Comparison of ENCODE assay signal across 9 cellular contexts in the genomic region with DNA sequence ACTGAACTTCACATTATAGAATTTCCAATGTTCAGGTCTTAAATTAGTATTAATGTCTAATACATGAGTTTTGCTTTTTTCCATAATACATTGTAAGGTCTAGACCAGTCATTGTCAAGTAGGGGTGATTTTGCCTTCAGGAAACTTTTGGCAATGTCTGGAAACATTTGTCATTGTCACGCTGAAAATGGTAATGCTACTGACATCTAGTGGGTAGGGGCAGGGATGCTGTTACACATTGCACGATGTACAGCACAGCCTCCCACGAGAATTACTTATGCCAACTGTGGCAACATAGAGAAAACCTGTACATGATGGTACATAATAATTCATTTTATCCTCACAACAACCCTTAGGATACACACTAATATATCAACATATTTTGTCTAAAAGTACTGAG.
DNase-seq lines count a peak whose midpoint lies in the region; ATAC-seq, FAIRE-seq and TF ChIP-seq lines count a peak whose summit lies in the region.
"Had no signal": no experiment of that assay in that cellular context is flagged by ENCODE, and none has a peak within 500 bp of the region (broad histone marks: within the 10 kb centered on the region; RNA-seq: fewer than 3 reads in every experiment).

No MANE protein-coding gene starts in this region.

- no peaks in the 10 kb centered on the region for H3K79me2 ChIP-seq in K562 (ENCODE audit: control insufficient read depth, insufficient read depth, low read length)
- H3K79me2 ChIP-seq in neural progenitor cell (ENCODE audit: low read depth): no peaks in the 10 kb centered on the region

- TF ChIP-seq RAD21 in K562 (CRISPR knock-in tag; conservative IDR thresholded peaks at IDR 0.05 in 1 of 2, IDR thresholded peaks at IDR 0.05 in 1 of 2): no peak; a peak in 1 of 4 replicates

- H3K4me1 Mint-ChIP-seq in neural progenitor cell: no peaks in the 10 kb centered on the region
- H3K4me1 Mint-ChIP-seq: activated naive CD8-positive, alpha-beta T cell treated with anti-CD3 and anti-CD28 coated beads, Interleukin-2, amount 10 ng/mL, durations not matched to agents 7 days and 5 days had no signal

- H3K4me2 ChIP-seq in K562 (ENCODE audit: insufficient read depth, low read length): no peak overlapping the region
- H3K4me2 ChIP-seq in neural progenitor cell: no peak overlapping the region

- no peak for TF ChIP-seq POLR2A in K562 (conservative IDR thresholded peaks at IDR 0.05)

- H3K36me3 ChIP-seq in K562 (ENCODE audit: control insufficient read depth, insufficient read depth, low read length): no peaks in the 10 kb centered on the region
- no peaks in the 10 kb centered on the region for H3K36me3 ChIP-seq in neural progenitor cell

- no peak overlapping the region for H3K4me3 Mint-ChIP-seq in neural progenitor cell
- H3K4me3 Mint-ChIP-seq: activated naive CD8-positive, alpha-beta T cell treated with anti-CD3 and anti-CD28 coated beads, Interleukin-2, amount 10 ng/mL, durations not matched to agents 7 days and 5 days had no signal

- no peak overlapping the region for H3K27ac Mint-ChIP-seq in neural progenitor cell
- H3K27ac Mint-ChIP-seq: activated naive CD8-positive, alpha-beta T cell treated with anti-CD3 and anti-CD28 coated beads, Interleukin-2, amount 10 ng/mL, durations not matched to agents 7 days and 5 days had no signal

- no peak overlapping the region for H3K4me3 ChIP-seq in K562
- no peak overlapping the region for H3K4me3 ChIP-seq in neural progenitor cell

- H4K20me1 ChIP-seq in K562 (replicated peaks; ENCODE audit: control insufficient read depth, insufficient read depth, low read length) (no peaks in the 10 kb centered on the region), neural progenitor cell (ENCODE audit: low read depth) (no peaks in the 10 kb centered on the region)

- no peaks in the 10 kb centered on the region for H3K27me3 Mint-ChIP-seq in neural progenitor cell (ENCODE audit: insufficient read depth, low read depth)
- H3K27me3 Mint-ChIP-seq: activated naive CD8-positive, alpha-beta T cell treated with anti-CD3 and anti-CD28 coated beads, Interleukin-2, amount 10 ng/mL, durations not matched to agents 7 days and 5 days had no signal

- WGBS in K562 (ENCODE audit: insufficient coverage, low coverage, missing lambda C conversion rate): 2% methylated on average over 3 of the region's 3 CpGs

- H3K27me3 ChIP-seq in K562 (ENCODE audit: control insufficient read depth in 2 of 2, insufficient read depth in 2 of 2, low read length in 2 of 2): no peaks in the 10 kb centered on the region
- H3K27me3 ChIP-seq in neural progenitor cell: no peaks in the 10 kb centered on the region

- no peaks in the 10 kb centered on the region for H3K4me1 ChIP-seq in K562 (replicated peaks in 1 of 2; ENCODE audit: control insufficient read depth in 2 of 2, insufficient read depth in 2 of 2, low read length in 2 of 2)
- H3K4me1 ChIP-seq in neural progenitor cell: no peaks in the 10 kb centered on the region

- H3K9me3 ChIP-seq in K562 (replicated peaks; ENCODE audit: control insufficient read depth, insufficient read depth, low read depth, low read length) (no peaks in the 10 kb centered on the region), neural progenitor cell (ENCODE audit: low read depth) (no peaks in the 10 kb centered on the region)

- H2AFZ ChIP-seq in K562 (ENCODE audit: low read depth, low read length): no peak overlapping the region
- H2AFZ ChIP-seq in neural progenitor cell (replicated peaks): no peak overlapping the region

- no peaks in the 10 kb centered on the region for H3K9me3 Mint-ChIP-seq in neural progenitor cell
- H3K9me3 Mint-ChIP-seq: activated naive CD8-positive, alpha-beta T cell treated with anti-CD3 and anti-CD28 coated beads, Interleukin-2, amount 10 ng/mL, durations not matched to agents 7 days and 5 days had no signal

- no peak for FAIRE-seq in K562 (lab: Jason Lieb, UNC)

- H3K9ac ChIP-seq in K562 (ENCODE audit: insufficient read depth in 1 of 2, low read depth in 2 of 2, low read length in 2 of 2) (no peak overlapping the region), neural progenitor cell (no peak overlapping the region)

- no peaks in the 10 kb centered on the region for H3F3A ChIP-seq in neural progenitor cell (ENCODE audit: low read depth)

- ATAC-seq in GM18867 (IDR thresholded peaks at IDR 0.05; ENCODE audit: unreplicated experiment) (peak; percentile 69), K562 (peak; percentile 65; the same call in 2 of the 3 replicates), GM18517 (IDR thresholded peaks at IDR 0.05; ENCODE audit: unreplicated experiment) (no peak), left colon (no peak)

- peak; percentile 17 for DNase-seq in NAMALWA (ENCODE audit: low spot score)
- peak in 2 of 4 experiments; percentile 4 to 16 for DNase-seq in K562 (ENCODE audit: extremely low read depth in 1 of 4, low spot score in 3 of 4)
- DNase-seq in neural progenitor cell (ENCODE audit: low spot score): peak; percentile 56
- DNase-seq in NCI-H2196 (lab: John Stamatoyannopoulos, UW; ENCODE audit: unreplicated experiment): no peak
- no peak for DNase-seq in left colon
- DNase-seq in effector CD4-positive, alpha-beta T cell: no peak
- DNase-seq: activated naive CD8-positive, alpha-beta T cell treated with anti-CD3 and anti-CD28 coated beads, Interleukin-2, amount 10 ng/mL, durations not matched to agents 7 days and 5 days had no signal

- TF ChIP-seq CTCF in K562 (IDR thresholded peaks at IDR 0.05 in 2 of 3, conservative IDR thresholded peaks at IDR 0.05 in 1 of 3; ENCODE audit: insufficient read depth in 2 of 3, low read depth in 1 of 3, low read length in 3 of 3) (peak in 2 of 3 experiments; percentile 5 to 15; a peak in 2 of 6 replicates), neural progenitor cell (IDR thresholded peaks at IDR 0.05) (peak; percentile 59)

- H3K27ac ChIP-seq in K562 (ENCODE audit: extremely low read depth, low read depth, low read length) (no peak overlapping the region), neural progenitor cell (no peak overlapping the region)

- no TSS peak for BruUV-seq in K562 (replicated peaks; lab: Mats Ljungman, UMichigan)

- no peaks in the 10 kb centered on the region for H3K9me1 ChIP-seq in K562 (ENCODE audit: control insufficient read depth, insufficient read depth, low read length)

- in situ Hi-C loops in K562 (cut with MboI): no loop called here

- intact Hi-C loops in K562 (cut with micrococcal nuclease) (no loop called here), left colon (cut with DNase I, micrococcal nuclease) (no loop called here)

- POLR2A ChIA-PET in K562 (lab: Yijun Ruan, JAX): no interaction called here

- no peaks in the 10 kb centered on the region for H3K36me3 Mint-ChIP-seq in neural progenitor cell
- H3K36me3 Mint-ChIP-seq: activated naive CD8-positive, alpha-beta T cell treated with anti-CD3 and anti-CD28 coated beads, Interleukin-2, amount 10 ng/mL, durations not matched to agents 7 days and 5 days had no signal

- no peak for TF ChIP-seq EP300 in K562 (IDR thresholded peaks at IDR 0.05; ENCODE audit: low read length)

- CTCF ChIA-PET in K562 (lab: Yijun Ruan, JAX; ENCODE audit: low intra/inter-chr PET ratio): no interaction called here

TF ChIP-seq in K562, 482 proteins besides CTCF, POLR2A, EP300 and RAD21:
- TF ChIP-seq CBFA2T2 (conservative IDR thresholded peaks at IDR 0.05) (no peak), MEIS2 (IDR thresholded peaks at IDR 0.05; ENCODE audit: partially characterized antibody) (peak; percentile 88), PKNOX1 (IDR thresholded peaks at IDR 0.05) (peak; percentile 79)
- TF ChIP-seq, protein P1, sequence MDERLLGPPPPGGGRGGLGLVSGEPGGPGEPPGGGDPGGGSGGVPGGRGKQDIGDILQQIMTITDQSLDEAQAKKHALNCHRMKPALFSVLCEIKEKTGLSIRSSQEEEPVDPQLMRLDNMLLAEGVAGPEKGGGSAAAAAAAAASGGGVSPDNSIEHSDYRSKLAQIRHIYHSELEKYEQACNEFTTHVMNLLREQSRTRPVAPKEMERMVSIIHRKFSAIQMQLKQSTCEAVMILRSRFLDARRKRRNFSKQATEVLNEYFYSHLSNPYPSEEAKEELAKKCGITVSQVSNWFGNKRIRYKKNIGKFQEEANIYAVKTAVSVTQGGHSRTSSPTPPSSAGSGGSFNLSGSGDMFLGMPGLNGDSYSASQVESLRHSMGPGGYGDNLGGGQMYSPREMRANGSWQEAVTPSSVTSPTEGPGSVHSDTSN (CRISPR knock-in tag; IDR thresholded peaks at IDR 0.05; ENCODE audit: low read depth): no peak
- TF ChIP-seq, protein P1 (tag; conservative IDR thresholded peaks at IDR 0.05; ENCODE audit: low read depth): peak; percentile 56

Comparison
In these comparisons a context has a peak if more than half of its experiments do, and no peak if none do; other contexts are left out.
1. ATAC-seq: peak in GM18867 (single experiment) and K562 (single experiment); none in GM18517 (single experiment) and left colon (single experiment).
2. DNase-seq: peak in NAMALWA (single experiment) and neural progenitor cell (single experiment); none in NCI-H2196 (single experiment), left colon (0 of 2) and effector CD4-positive, alpha-beta T cell (single experiment).